In the genomic region with DNA sequence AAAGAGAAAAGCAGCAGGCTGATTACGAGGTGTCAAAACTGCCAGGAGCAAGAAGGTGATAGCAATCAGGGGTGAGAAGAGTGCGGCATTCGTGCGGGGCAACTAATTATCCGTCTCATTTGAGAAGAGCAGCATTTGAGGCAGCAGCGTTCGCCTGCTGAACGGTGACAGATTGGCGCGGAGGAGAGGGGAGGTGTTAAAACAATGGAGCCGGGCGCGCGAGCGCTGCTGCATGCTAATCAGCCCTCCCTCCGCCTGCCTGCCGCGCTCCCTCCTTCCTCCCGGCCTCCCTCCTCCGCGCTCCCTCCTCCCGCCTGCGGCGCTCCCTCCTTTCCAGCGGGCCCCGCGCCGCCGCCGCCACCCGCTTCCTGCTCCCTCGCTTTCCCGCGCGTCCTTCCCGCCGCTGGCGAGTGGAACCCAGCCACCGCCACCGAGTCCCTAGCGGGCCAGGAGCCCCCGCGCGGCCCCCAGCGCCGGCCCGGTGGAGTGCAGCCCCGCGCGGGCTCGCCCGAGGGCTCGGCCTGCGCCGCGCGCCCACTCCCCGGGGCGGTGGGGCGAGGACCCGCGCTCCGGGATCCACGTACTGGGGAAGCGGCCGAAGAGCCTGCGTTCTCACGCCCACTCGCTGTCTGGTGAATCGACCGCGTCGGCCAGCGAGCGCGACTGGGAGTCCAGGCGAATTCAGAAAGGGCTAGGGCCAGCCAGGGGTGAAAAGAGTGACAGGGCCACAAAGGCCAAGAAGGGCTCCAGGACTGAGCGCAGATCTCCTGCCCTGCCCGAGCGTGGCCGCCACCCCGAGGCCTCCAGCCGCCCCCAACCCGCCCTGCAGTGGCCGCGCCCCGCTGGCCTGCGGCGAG, we compare ENCODE assay signal across 9 cellular contexts.
DNase-seq lines count a peak whose midpoint lies in the region; ATAC-seq, FAIRE-seq and TF ChIP-seq lines count a peak whose summit lies in the region.
"Had no signal": no experiment of that assay in that cellular context is flagged by ENCODE, and none has a peak within 500 bp of the region (broad histone marks: within the 10 kb centered on the region; RNA-seq: fewer than 3 reads in every experiment).

No MANE protein-coding gene starts in this region.

- H4K20me1 ChIP-seq in MM.1S (ENCODE audit: insufficient read depth, low read length) = no peaks in the 10 kb centered on the region
- no peaks in the 10 kb centered on the region for H4K20me1 ChIP-seq in keratinocyte (ENCODE audit: control insufficient read depth, extremely low read depth, insufficient read depth, low read length)

- TF ChIP-seq CTCF in MM.1S (IDR thresholded peaks at IDR 0.05; ENCODE audit: low read length) (no peak), keratinocyte (optimal IDR thresholded peaks at IDR 0.05 in 1 of 3, IDR thresholded peaks at IDR 0.05 in 1 of 3, conservative IDR thresholded peaks at IDR 0.05 in 1 of 3; ENCODE audit: extremely low read depth in 1 of 3, insufficient read depth in 2 of 3, low read length in 3 of 3) (no peak)

- H3K9me2 ChIP-seq in MM.1S (replicated peaks; ENCODE audit: insufficient read depth, low read length) = no peaks in the 10 kb centered on the region

- H3K36me3 ChIP-seq in MM.1S (replicated peaks; ENCODE audit: insufficient read depth, low read length) (no peaks in the 10 kb centered on the region), keratinocyte (ENCODE audit: control insufficient read depth in 2 of 2, extremely low read depth in 1 of 2, insufficient read depth in 2 of 2, low read length in 2 of 2) (no peaks in the 10 kb centered on the region), skeletal muscle tissue (ENCODE audit: control insufficient read depth in 3 of 3, insufficient read depth in 3 of 3, low read length in 3 of 3) (no peaks in the 10 kb centered on the region)

- FAIRE-seq in keratinocyte (lab: Jason Lieb, UNC) (no peak), RCC 7860 (lab: Jason Lieb, UNC) (no peak)

- H3K4me3 ChIP-seq in MM.1S (ENCODE audit: low read length) (peak overlapping the region; percentile 61), keratinocyte (ENCODE audit: control insufficient read depth in 2 of 3, extremely low read depth in 1 of 3, insufficient read depth in 2 of 3, low read depth in 1 of 3, low read length in 3 of 3) (peak overlapping the region; percentile 34 to 84 (median 54)), skeletal muscle tissue (ENCODE audit: low read length in 3 of 3) (peak overlapping the region; percentile 82 to 84 (median 83))
- H3K4me3 ChIP-seq: SK-N-MC had no signal

- no peaks in the 10 kb centered on the region for H3K4me1 ChIP-seq in MM.1S (ENCODE audit: low read length)
- H3K4me1 ChIP-seq in keratinocyte (ENCODE audit: control insufficient read depth, extremely low read depth, insufficient read depth, low read length) = peaks cover 14% of the 10 kb centered on the region
- H3K4me1 ChIP-seq in skeletal muscle tissue (ENCODE audit: control insufficient read depth in 3 of 3, insufficient read depth in 3 of 3, low read length in 3 of 3) = peaks cover 6 to 13% (median 9%) of the 10 kb centered on the region in 3 donors

- H3K9me3 ChIP-seq in MM.1S (replicated peaks; ENCODE audit: insufficient read depth, low read length) (no peaks in the 10 kb centered on the region), keratinocyte (ENCODE audit: control insufficient read depth, low read depth, low read length) (no peaks in the 10 kb centered on the region), skeletal muscle tissue (ENCODE audit: control insufficient read depth in 3 of 3, low read length in 3 of 3) (no peaks in the 10 kb centered on the region)

- no peaks in the 10 kb centered on the region for H3K27me3 ChIP-seq in MM.1S (replicated peaks; ENCODE audit: insufficient read depth, low read length)
- H3K27me3 ChIP-seq in keratinocyte (ENCODE audit: control insufficient read depth, extremely low read depth, insufficient read depth, low read length) = no peaks in the 10 kb centered on the region
- no peaks in the 10 kb centered on the region for H3K27me3 ChIP-seq in skeletal muscle tissue (ENCODE audit: control insufficient read depth in 3 of 3, insufficient read depth in 3 of 3, low read length in 3 of 3)

- H3K9me1 ChIP-seq in keratinocyte (ENCODE audit: control insufficient read depth, extremely low read depth, insufficient read depth, low read length) = no peaks in the 10 kb centered on the region

- H3K4me2 ChIP-seq in MM.1S (ENCODE audit: low read depth, low read length) (peak overlapping the region; percentile 72), keratinocyte (ENCODE audit: control insufficient read depth, extremely low read depth, insufficient read depth, low read depth, low read length) (peak overlapping the region; percentile 96)

- H3K27ac ChIP-seq in MM.1S (ENCODE audit: low read length) = no peak overlapping the region
- no peak overlapping the region for H3K27ac ChIP-seq in keratinocyte (ENCODE audit: control insufficient read depth, insufficient read depth, low read length)
- no peak overlapping the region for H3K27ac ChIP-seq in skeletal muscle tissue (ENCODE audit: low read depth, low read length)
- H3K27ac ChIP-seq: SK-N-MC had no signal

- H3F3A ChIP-seq in MM.1S (ENCODE audit: insufficient read depth, low read length) = no peaks in the 10 kb centered on the region

- dilution Hi-C loops in keratinocyte (cut with MboI; ENCODE audit: extremely low pct_ligation_motif_present, low sequenced_read_pairs) = no loop called here

- H3K9ac ChIP-seq in MM.1S (ENCODE audit: low read length) (no peak overlapping the region), keratinocyte (ENCODE audit: control insufficient read depth, extremely low read depth, insufficient read depth, low read length) (peak overlapping the region; percentile 64), skeletal muscle tissue (ENCODE audit: low read depth in 1 of 3, low read length in 3 of 3) (peak overlapping the region; percentile 58 to 70 (median 59))

- H2AFZ ChIP-seq in MM.1S (ENCODE audit: low read length) = peak overlapping the region; percentile 28; the same call in 1 of the 2 replicates
- peak overlapping the region; percentile 85 for H2AFZ ChIP-seq in keratinocyte (ENCODE audit: control insufficient read depth, low read length)

- peak; percentile 28 for ATAC-seq in GM21423 (IDR thresholded peaks at IDR 0.05; ENCODE audit: unreplicated experiment)

- H3K79me2 ChIP-seq in MM.1S (ENCODE audit: low read length) = no peaks in the 10 kb centered on the region
- no peaks in the 10 kb centered on the region for H3K79me2 ChIP-seq in keratinocyte (ENCODE audit: control insufficient read depth, insufficient read depth, low read length)

- DNase-seq in DMS 273 (lab: John Stamatoyannopoulos, UW; ENCODE audit: unreplicated experiment) = peak; percentile 93
- DNase-seq in MM.1S = peak; percentile 31
- peak; percentile 63 for DNase-seq in activated CD4-positive, CD25-positive, alpha-beta regulatory T cell treated with anti-CD3 and anti-CD28 coated beads, Interleukin-2, amount 50 U/mL, for 72 hours
- peak; percentile 72 for DNase-seq in cerebellum (ENCODE audit: low spot score)
- DNase-seq in keratinocyte (ENCODE audit: low read depth, low spot score) = no peak
- no peak for DNase-seq in RCC 7860 (ENCODE audit: low spot score)

Comparison
In these comparisons a context has a peak if more than half of its experiments do, and no peak if none do; other contexts are left out.
1. DNase-seq: peak in DMS 273 (single experiment), MM.1S (single experiment), activated CD4-positive, CD25-positive, alpha-beta regulatory T cell treated with anti-CD3 and anti-CD28 coated beads, Interleukin-2, amount 50 U/mL, for 72 hours (single experiment) and cerebellum (single experiment); none in keratinocyte (single experiment) and RCC 7860 (single experiment).
2. Peak in every context shown above with its lines, with median percentiles within 50 percentile points of each other: H3K4me3 ChIP-seq.